15 cellular contexts compared by ENCODE assay signal in genomic region chr15:66733976-66734375, GRCh38. TPM values are rescaled to one million over a fixed set of nuclear protein-coding genes. Genes with fewer than 3 reads are reported as not detected.
DNase-seq lines count a peak whose midpoint lies in the region; ATAC-seq and TF ChIP-seq lines count a peak whose summit lies in the region.
"Had no signal": no experiment of that assay in that cellular context is flagged by ENCODE, and none has a peak within 500 bp of the region (broad histone marks: within the 10 kb centered on the region; RNA-seq: fewer than 3 reads in every experiment).

No MANE protein-coding gene starts in this region.

- H3K9me3 ChIP-seq in muscle layer of colon (ENCODE audit: low read length) (no peaks in the 10 kb centered on the region), suprapubic skin (no peaks in the 10 kb centered on the region)

- 69% methylated on average over 11 of the region's 11 CpGs for WGBS in suprapubic skin

- TF ChIP-seq EP300 in suprapubic skin (IDR thresholded peaks at IDR 0.05), result no peak

- H3K4me3 ChIP-seq in fibroblast of the aortic adventitia (ENCODE audit: low read depth, low read length), result no peak overlapping the region
- H3K4me3 ChIP-seq in muscle layer of colon (ENCODE audit: low read depth in 1 of 2, low read length in 2 of 2), result no peak overlapping the region
- no peak overlapping the region for H3K4me3 ChIP-seq in suprapubic skin

- H3K9me3 Mint-ChIP-seq in HFFc6, result no peaks in the 10 kb centered on the region
- H3K9me3 Mint-ChIP-seq in activated CD4-positive, alpha-beta T cell treated with anti-CD3 and anti-CD28 coated beads, Interleukin-2, amount 10 ng/mL, durations not matched to agents 24 days and 14 days, result no peaks in the 10 kb centered on the region
- H3K9me3 Mint-ChIP-seq: central memory CD8-positive, alpha-beta T cell; T-helper 2 cell treated with Interferon-gamma antibody and Interleukin-4, amounts not matched to agents 5 μg/mL and 100 μg/mL, for 36 hours had no signal

- peak overlapping the region; percentile 66 for H3K27ac ChIP-seq in muscle layer of colon (ENCODE audit: low read depth, low read length)
- H3K27ac ChIP-seq in suprapubic skin, result peak overlapping the region; percentile 21

- intact Hi-C loops in activated CD4-positive, alpha-beta T cell treated with anti-CD3 and anti-CD28 coated beads, Interleukin-2, amount 10 ng/mL, durations not matched to agents 24 days and 14 days (cut with micrococcal nuclease), result no loop called here

- H3K27me3 ChIP-seq in muscle layer of colon (ENCODE audit: control insufficient read depth in 1 of 2, insufficient read depth in 2 of 2, low read length in 2 of 2) (no peaks in the 10 kb centered on the region), suprapubic skin (no peaks in the 10 kb centered on the region)

- 0 out of 2 replicates have a peak overlapping the region, but pooled peaks have one; percentile 19 for H3K27ac Mint-ChIP-seq in HFFc6
- no peak overlapping the region for H3K27ac Mint-ChIP-seq in activated CD4-positive, alpha-beta T cell treated with anti-CD3 and anti-CD28 coated beads, Interleukin-2, amount 10 ng/mL, durations not matched to agents 24 days and 14 days
- H3K27ac Mint-ChIP-seq: T-helper 2 cell treated with Interferon-gamma antibody and Interleukin-4, amounts not matched to agents 5 μg/mL and 100 μg/mL, for 36 hours had no signal

- no peak overlapping the region for H3K9ac ChIP-seq in muscle layer of colon (ENCODE audit: low read length)

- H3K4me3 Mint-ChIP-seq in HFFc6, result no peak overlapping the region
- no peak overlapping the region for H3K4me3 Mint-ChIP-seq in activated CD4-positive, alpha-beta T cell treated with anti-CD3 and anti-CD28 coated beads, Interleukin-2, amount 10 ng/mL, durations not matched to agents 24 days and 14 days
- H3K4me3 Mint-ChIP-seq: central memory CD8-positive, alpha-beta T cell; T-helper 2 cell treated with Interferon-gamma antibody and Interleukin-4, amounts not matched to agents 5 μg/mL and 100 μg/mL, for 36 hours had no signal

- H3K27me3 Mint-ChIP-seq in HFFc6 (ENCODE audit: insufficient read depth), result peaks cover 3% of the 10 kb centered on the region; the same call in 1 of the 2 replicates
- H3K27me3 Mint-ChIP-seq in activated CD4-positive, alpha-beta T cell treated with anti-CD3 and anti-CD28 coated beads, Interleukin-2, amount 10 ng/mL, durations not matched to agents 24 days and 14 days, result peaks cover 9% of the 10 kb centered on the region

- no peak for ATAC-seq in HG02981 (IDR thresholded peaks at IDR 0.05; ENCODE audit: unreplicated experiment)

- no peak for TF ChIP-seq POLR2A in suprapubic skin (IDR thresholded peaks at IDR 0.05)

- TF ChIP-seq CTCF in HFFc6 (IDR thresholded peaks at IDR 0.05) (no peak), fibroblast of the aortic adventitia (IDR thresholded peaks at IDR 0.05; ENCODE audit: insufficient read depth, low read length) (no peak), suprapubic skin (IDR thresholded peaks at IDR 0.05) (no peak)

- H3K36me3 ChIP-seq in muscle layer of colon (ENCODE audit: insufficient read depth, low read length) (no peaks in the 10 kb centered on the region), suprapubic skin (no peaks in the 10 kb centered on the region)

- peaks cover 57% of the 10 kb centered on the region for H3K4me1 Mint-ChIP-seq in HFFc6 (ENCODE audit: low read depth)
- H3K4me1 Mint-ChIP-seq in activated CD4-positive, alpha-beta T cell treated with anti-CD3 and anti-CD28 coated beads, Interleukin-2, amount 10 ng/mL, durations not matched to agents 24 days and 14 days, result no peaks in the 10 kb centered on the region
- H3K4me1 Mint-ChIP-seq: central memory CD8-positive, alpha-beta T cell had no signal

- H3K4me1 ChIP-seq in muscle layer of colon (ENCODE audit: insufficient read depth, low read length), result peaks cover 47% of the 10 kb centered on the region
- peaks cover 29% of the 10 kb centered on the region for H3K4me1 ChIP-seq in suprapubic skin

- DNase-seq in HFFc6 (no peak), fibroblast of the aortic adventitia (ENCODE audit: low read depth) (peak; percentile 66), suprapubic skin (ENCODE audit: low spot score in 2 of 2) (no peak), NCI-H446 treated with DMSO at 0.1 percent for 48 hours (lab: John Stamatoyannopoulos, UW) (no peak), NCI-H2107 (lab: John Stamatoyannopoulos, UW) (no peak)
- DNase-seq in activated CD4-positive, alpha-beta T cell treated with anti-CD3 and anti-CD28 coated beads, Interleukin-2, amount 10 ng/mL, durations not matched to agents 24 days and 14 days, result no peak
- DNase-seq: erythroblast, HCEC 1CT, NCI-H1092, NCI-H345, small intestine had no signal

- H3K36me3 Mint-ChIP-seq in HFFc6 (ENCODE audit: low read depth), result 0 out of 2 replicates have a peak, but pooled peaks cover 5% of the 10 kb centered on the region
- H3K36me3 Mint-ChIP-seq in activated CD4-positive, alpha-beta T cell treated with anti-CD3 and anti-CD28 coated beads, Interleukin-2, amount 10 ng/mL, durations not matched to agents 24 days and 14 days (ENCODE audit: low read depth), result no peaks in the 10 kb centered on the region

RNA-seq across cellular contexts. Expression of gene SMAD6, which starts 31.9 kb away (rescaled TPM):
- total RNA-seq in HFFc6 (2021; fragmentation: NEBNext Ultra II Directional; extraction: Animal tissue kit (Norgen Biotek cat#: 25700)), result 10 to 100 TPM; 10.2 to 18.1 (median 16.4) TPM
- 17.4 and 27.2 TPM in 2 replicates for total RNA-seq in fibroblast of the aortic adventitia (ENCODE audit: low replicate concordance)
- 1 to 10 TPM; 2.9 to 7.0 (median 6.9) TPM for total RNA-seq in suprapubic skin
- 0.19 and 0.40 TPM in 2 replicates for total RNA-seq in activated CD4-positive, alpha-beta T cell treated with anti-CD3 and anti-CD28 coated beads, Interleukin-2, amount 10 ng/mL, durations not matched to agents 24 days and 14 days
